Comparison of ENCODE assay signal across 27 cellular contexts in the genomic region with DNA sequence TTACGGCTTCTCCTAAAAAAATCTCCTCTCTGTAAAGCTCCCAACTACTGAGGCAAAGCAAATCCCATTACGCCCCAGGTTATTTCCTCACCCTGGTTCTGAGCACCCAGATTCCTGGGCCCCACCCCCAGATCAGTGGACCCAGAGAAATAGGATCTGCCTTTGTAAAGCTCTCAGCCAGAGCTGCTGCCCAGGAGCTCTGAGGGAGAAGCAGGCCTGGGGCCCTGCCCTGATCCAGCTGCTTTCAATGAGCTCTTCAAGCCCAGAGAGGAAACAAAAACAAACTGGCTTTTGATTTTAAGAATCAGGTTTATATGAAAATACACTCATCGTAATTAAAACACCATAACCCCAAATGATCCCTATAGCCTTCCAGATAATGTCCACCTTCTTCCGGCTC.
"Had no signal": no experiment of that assay in that cellular context is flagged by ENCODE, and none has a peak within 500 bp of the region (broad histone marks: within the 10 kb centered on the region; RNA-seq: fewer than 3 reads in every experiment).

No MANE protein-coding gene starts in this region.

- H3K27ac ChIP-seq: left lung, neutrophil, ovary, prostate gland, spleen, thoracic aorta, upper lobe of left lung had no signal

- H3K4me1 ChIP-seq: left lung had no signal

- H3K9me3 Mint-ChIP-seq: activated B cell treated with CpG ODN at 0.5 μM for 24 hours; activated naive CD8-positive, alpha-beta T cell treated with anti-CD3 and anti-CD28 coated beads, Interleukin-2, amount 50 U/mL, for 24 hours; activated T-cell treated with anti-CD3 and anti-CD28 coated beads, Interleukin-2, amount 50 U/mL, for 72 hours; brain; dendritic cell treated with granulocyte-macrophage colony-stimulating factor and Interleukin-4, amounts not matched to agents 40 ng/mL and 50 ng/mL, for 4 days; natural killer cell treated with Interleukin-12 subunit alpha and Interleukin-12 subunit beta and Interleukin-15 and Interleukin-18, amount 100 ng/mL, for 72 hours had no signal

- H3K27me3 ChIP-seq: left lung, ovary, upper lobe of left lung had no signal

- FAIRE-seq: TTC549 had no signal

- H3K9me3 ChIP-seq: left lung, neutrophil, ovary, prostate gland, spleen, thoracic aorta, upper lobe of left lung had no signal

- H3K36me3 Mint-ChIP-seq: brain; natural killer cell treated with Interleukin-12 subunit alpha and Interleukin-12 subunit beta and Interleukin-15 and Interleukin-18, amount 100 ng/mL, for 72 hours had no signal

- H3K27ac Mint-ChIP-seq: activated B cell treated with CpG ODN at 0.5 μM for 24 hours; activated naive CD8-positive, alpha-beta T cell treated with anti-CD3 and anti-CD28 coated beads, Interleukin-2, amount 50 U/mL, for 24 hours; activated T-cell treated with anti-CD3 and anti-CD28 coated beads, Interleukin-2, amount 50 U/mL, for 72 hours; dendritic cell treated with granulocyte-macrophage colony-stimulating factor and Interleukin-4, amounts not matched to agents 40 ng/mL and 50 ng/mL, for 4 days; natural killer cell treated with Interleukin-12 subunit alpha and Interleukin-12 subunit beta and Interleukin-15 and Interleukin-18, amount 100 ng/mL, for 72 hours had no signal

- H3K27me3 Mint-ChIP-seq: activated B cell treated with CpG ODN at 0.5 μM for 24 hours had no signal

- H3K4me3 Mint-ChIP-seq: activated B cell treated with CpG ODN at 0.5 μM for 24 hours; activated naive CD8-positive, alpha-beta T cell treated with anti-CD3 and anti-CD28 coated beads, Interleukin-2, amount 50 U/mL, for 24 hours; activated T-cell treated with anti-CD3 and anti-CD28 coated beads, Interleukin-2, amount 50 U/mL, for 72 hours; brain; dendritic cell treated with granulocyte-macrophage colony-stimulating factor and Interleukin-4, amounts not matched to agents 40 ng/mL and 50 ng/mL, for 4 days; natural killer cell treated with Interleukin-12 subunit alpha and Interleukin-12 subunit beta and Interleukin-15 and Interleukin-18, amount 100 ng/mL, for 72 hours had no signal

- H3K4me3 ChIP-seq: left lung, lung, ovary, prostate gland, spleen, thoracic aorta, upper lobe of left lung had no signal

- DNase-seq: activated B cell treated with CpG ODN at 0.5 μM for 24 hours; activated CD4-positive, alpha-beta T cell treated with anti-CD3 and anti-CD28 coated beads for 4 hours; activated CD4-positive, alpha-beta T cell treated with anti-CD3 and anti-CD28 coated beads, Interleukin-2, amount 50 U/mL, for 48 hours; activated effector memory CD4-positive, alpha-beta T cell treated with Interleukin-2 at 50 U/mL for 16 hours; activated naive CD4-positive, alpha-beta T cell treated with anti-CD3 and anti-CD28 coated beads, Interleukin-2, amount 50 U/mL, for 16 hours; activated naive CD8-positive, alpha-beta T cell treated with anti-CD3 and anti-CD28 coated beads, Interleukin-2, amount 50 U/mL, for 24 hours; activated T-cell treated with anti-CD3 and anti-CD28 coated beads, Interleukin-2, amount 50 U/mL, for 72 hours; caudate nucleus; effector CD4-positive, alpha-beta T cell; foreskin melanocyte; kidney glomerular epithelial cell; left lung; midbrain; ovary; spleen; stimulated activated CD4-positive, alpha-beta T cell treated with anti-CD3 and anti-CD28 coated beads, Interleukin-4, amount 100 ng/mL, for 1 hour; stimulated activated naive CD4-positive, alpha-beta T cell; T-helper 1 cell had no signal

- H3K36me3 ChIP-seq: left lung, neutrophil, ovary, prostate gland, spleen, thoracic aorta, upper lobe of left lung had no signal
